9 cellular contexts compared by ENCODE assay signal in the genomic region with DNA sequence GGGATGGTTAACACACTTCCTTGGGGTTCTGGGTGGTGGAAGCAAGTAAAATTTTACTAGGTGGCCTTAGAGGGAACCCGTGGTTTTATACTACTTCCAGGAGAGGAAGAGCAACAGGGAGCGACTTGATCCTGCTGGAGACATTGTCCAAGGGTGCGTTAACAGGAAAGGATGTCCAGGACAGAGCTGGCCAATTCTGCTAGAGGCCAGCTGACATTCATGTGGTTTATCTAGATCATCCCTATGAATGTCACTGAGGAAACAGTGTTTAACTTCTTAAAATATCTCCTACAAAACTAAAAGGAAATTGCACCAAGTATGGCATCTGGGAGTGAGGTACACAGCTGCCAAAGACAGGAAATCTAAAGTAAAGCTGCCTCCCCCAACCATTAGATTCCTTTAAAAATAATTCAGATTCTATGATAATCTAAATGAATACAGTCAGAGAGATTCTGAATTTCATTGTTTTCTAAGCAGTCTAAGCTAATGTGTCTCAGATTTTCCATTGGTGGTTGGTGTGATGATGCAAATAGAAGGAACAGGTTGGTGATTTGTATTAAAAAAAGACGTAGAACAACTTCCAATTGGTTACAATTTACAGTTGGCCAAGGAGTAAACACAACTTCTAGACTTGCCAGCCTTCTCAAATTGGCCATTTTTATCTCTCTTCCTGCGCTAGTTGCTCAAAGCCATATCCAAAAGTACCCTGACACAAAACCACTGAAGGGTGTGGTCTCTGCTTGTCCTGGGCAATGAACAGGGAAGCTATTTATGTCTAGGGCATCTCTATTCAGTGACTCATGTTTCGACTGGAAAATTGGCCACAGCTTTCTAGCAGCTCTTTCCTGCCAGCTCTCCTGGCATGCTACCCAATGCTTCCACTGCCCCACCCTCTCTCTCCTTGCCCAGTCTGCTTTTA.
A peak's percentile ranks its signal among the peaks of the same experiment; 100 is the strongest.
DNase-seq lines count a peak whose midpoint lies in the region; ATAC-seq lines count a peak whose summit lies in the region.
"Had no signal": no experiment of that assay in that cellular context is flagged by ENCODE, and none has a peak within 500 bp of the region (broad histone marks: within the 10 kb centered on the region; RNA-seq: fewer than 3 reads in every experiment).

No MANE protein-coding gene starts in this region.

- ATAC-seq in GM19324 (IDR thresholded peaks at IDR 0.05; ENCODE audit: low FRiP score, unreplicated experiment) (no peak), GM21825 (IDR thresholded peaks at IDR 0.05; ENCODE audit: unreplicated experiment) (no peak)
- ATAC-seq: left lobe of liver had no signal

- in situ Hi-C loops in ACHN (cut with HindIII; ENCODE audit: low pct_ligation_motif_present, low pct_unique_long_range_greater_than_20kb, low sequenced_read_pairs) = no loop called here

- DNase-seq in ACHN (peak; percentile 38), MV-4-11 (lab: John Stamatoyannopoulos, UW) (peak; percentile 50), astrocyte of the hippocampus (ENCODE audit: low read depth, low spot score) (peak; percentile 91), kidney tubule cell (ENCODE audit: low spot score) (peak; percentile 78), NCI-H82 (lab: John Stamatoyannopoulos, UW) (no peak)
- DNase-seq in activated CD8-positive, alpha-beta memory T cell treated with anti-CD3 and anti-CD28 coated beads, Interleukin-2, amount 50 U/mL, for 48 hours = no peak

Comparison
In these comparisons a context has a peak if more than half of its experiments do, and no peak if none do; other contexts are left out.
1. DNase-seq: peak in ACHN (single experiment), MV-4-11 (single experiment), astrocyte of the hippocampus (single experiment) and kidney tubule cell (single experiment); none in activated CD8-positive, alpha-beta memory T cell treated with anti-CD3 and anti-CD28 coated beads, Interleukin-2, amount 50 U/mL, for 48 hours (single experiment) and NCI-H82 (single experiment).